ENCODE assay signal across 1 cellular context in genomic region chr17:81034779-81035388, GRCh38.
TF ChIP-seq lines count a peak whose summit lies in the region.

Gene BAIAP2, plus strand, starts transcription at chr17:81035151. Its CDS starts 104 bp downstream, at chr17:81035255.

TF ChIP-seq in HepG2, 621 proteins besides CTCF, POLR2A, EP300 and RAD21 (continued from another document and continues in another):
- TF ChIP-seq ZNF407 (CRISPR knock-in tag; IDR thresholded peaks at IDR 0.05; ENCODE audit: not compliant biosample characterization) (no peak), DRAP1 (CRISPR knock-in tag; IDR thresholded peaks at IDR 0.05) (peak; percentile 83), ZNF20 (CRISPR knock-in tag; IDR thresholded peaks at IDR 0.05) (no peak), HNF1B (CRISPR knock-in tag; IDR thresholded peaks at IDR 0.05) (peak; percentile 49; the same call in 1 of the 2 replicates), ELF3 (CRISPR knock-in tag; IDR thresholded peaks at IDR 0.05) (no peak), AHDC1 (CRISPR knock-in tag; IDR thresholded peaks at IDR 0.05; ENCODE audit: borderline replicate concordance) (no peak), ZNF235 (CRISPR knock-in tag; IDR thresholded peaks at IDR 0.05; ENCODE audit: borderline replicate concordance) (no peak), ZFY (CRISPR knock-in tag; IDR thresholded peaks at IDR 0.05) (peak; percentile 69), NCOA1 (CRISPR knock-in tag; IDR thresholded peaks at IDR 0.05) (no peak), ZNF430 (CRISPR knock-in tag; IDR thresholded peaks at IDR 0.05) (peak; percentile 32; the same call in 1 of the 2 replicates), ARID2 (CRISPR knock-in tag; IDR thresholded peaks at IDR 0.05; ENCODE audit: borderline replicate concordance) (no peak), SIN3B (IDR thresholded peaks at IDR 0.05; ENCODE audit: low read length) (no peak), STAT6 (CRISPR knock-in tag; IDR thresholded peaks at IDR 0.05; ENCODE audit: borderline replicate concordance) (no peak), NCOA2 (CRISPR knock-in tag; IDR thresholded peaks at IDR 0.05) (no peak), ZNF747 (CRISPR knock-in tag; IDR thresholded peaks at IDR 0.05; ENCODE audit: borderline replicate concordance) (peak; percentile 43; the same call in 1 of the 2 replicates), DMTF1 (CRISPR knock-in tag; IDR thresholded peaks at IDR 0.05) (no peak), UBTF (CRISPR knock-in tag; IDR thresholded peaks at IDR 0.05) (peak; percentile 78), TEF (CRISPR knock-in tag; IDR thresholded peaks at IDR 0.05) (peak; percentile 70; the same call in 1 of the 2 replicates), MNT (IDR thresholded peaks at IDR 0.05) (no peak), GTF2F1 (IDR thresholded peaks at IDR 0.05; ENCODE audit: low read length) (peak; percentile 96), ZIK1 (CRISPR knock-in tag; IDR thresholded peaks at IDR 0.05; ENCODE audit: borderline replicate concordance, low read depth) (peak; percentile 72; the same call in 1 of the 2 replicates), EEA1 (CRISPR knock-in tag; IDR thresholded peaks at IDR 0.05; ENCODE audit: borderline replicate concordance) (no peak), HNF4A (CRISPR knock-in tag; IDR thresholded peaks at IDR 0.05) (no peak), ONECUT2 (CRISPR knock-in tag; IDR thresholded peaks at IDR 0.05) (no peak)
